In genomic region chr6:169890901-169891300, GRCh38 we compare ENCODE assay signal across 35 cellular contexts.
"Had no signal": no experiment of that assay in that cellular context is flagged by ENCODE, and none has a peak within 500 bp of the region (broad histone marks: within the 10 kb centered on the region; RNA-seq: fewer than 3 reads in every experiment).

No MANE protein-coding gene starts in this region.

- H3K27ac Mint-ChIP-seq: activated CD4-positive, alpha-beta T cell treated with anti-CD3 and anti-CD28 coated beads for 36 hours; activated CD4-positive, alpha-beta T cell treated with anti-CD3 and anti-CD28 coated beads, Interleukin-2, amount 10 ng/mL, durations not matched to agents 7 days and 5 days; activated naive CD8-positive, alpha-beta T cell treated with anti-CD3 and anti-CD28 coated beads for 36 hours; activated T-cell treated with anti-CD3 and anti-CD28 coated beads, Interleukin-2, amount 50 U/mL, for 72 hours; activated T-helper 17 cell treated with anti-CD3 and anti-CD28 coated beads, Interleukin-2, amount 50 U/mL, for 72 hours; T-helper 1 cell treated with Interleukin-12 subunit alpha and Interleukin-12 subunit beta and Interleukin-4 antibody, amounts not matched to agents 30 μg/mL and 1 μg/mL, for 36 hours; T-helper 2 cell treated with Interferon-gamma antibody and Interleukin-4, amounts not matched to agents 5 μg/mL and 100 μg/mL, for 36 hours; WTC11 had no signal

- ATAC-seq: activated CD4-positive, alpha-beta T cell treated with anti-CD3 and anti-CD28 coated beads for 36 hours; activated CD4-positive, CD25-positive, alpha-beta regulatory T cell treated with anti-CD3 and anti-CD28 coated beads, Interleukin-2, amount 50 U/mL, for 24 hours; activated T-cell treated with anti-CD3 and anti-CD28 coated beads, Interleukin-2, amount 50 U/mL, for 72 hours; activated T-helper 17 cell treated with anti-CD3 and anti-CD28 coated beads, Interleukin-2, amount 50 U/mL, for 72 hours; Right ventricle myocardium inferior; WTC11 had no signal

- H3K27me3 ChIP-seq: brain microvascular endothelial cell, MG63 had no signal

- H3K4me3 Mint-ChIP-seq: activated CD4-positive, alpha-beta T cell treated with anti-CD3 and anti-CD28 coated beads for 36 hours; activated CD4-positive, alpha-beta T cell treated with anti-CD3 and anti-CD28 coated beads, Interleukin-2, amount 10 ng/mL, durations not matched to agents 7 days and 5 days; activated naive CD8-positive, alpha-beta T cell treated with anti-CD3 and anti-CD28 coated beads for 36 hours; activated T-cell treated with anti-CD3 and anti-CD28 coated beads, Interleukin-2, amount 50 U/mL, for 72 hours; activated T-helper 17 cell treated with anti-CD3 and anti-CD28 coated beads, Interleukin-2, amount 50 U/mL, for 72 hours; T-helper 1 cell treated with Interleukin-12 subunit alpha and Interleukin-12 subunit beta and Interleukin-4 antibody, amounts not matched to agents 30 μg/mL and 1 μg/mL, for 36 hours; T-helper 2 cell treated with Interferon-gamma antibody and Interleukin-4, amounts not matched to agents 5 μg/mL and 100 μg/mL, for 36 hours; WTC11 had no signal

- H3K27me3 Mint-ChIP-seq: activated CD4-positive, alpha-beta T cell treated with anti-CD3 and anti-CD28 coated beads, Interleukin-2, amount 10 ng/mL, durations not matched to agents 7 days and 5 days had no signal

- H3K9me3 ChIP-seq: MG63 had no signal

- H3K27ac ChIP-seq: brain microvascular endothelial cell, PC-9, RWPE1 had no signal

- H3K4me1 Mint-ChIP-seq: activated CD4-positive, alpha-beta T cell treated with anti-CD3 and anti-CD28 coated beads for 36 hours; activated CD4-positive, alpha-beta T cell treated with anti-CD3 and anti-CD28 coated beads, Interleukin-2, amount 10 ng/mL, durations not matched to agents 7 days and 5 days; activated naive CD8-positive, alpha-beta T cell treated with anti-CD3 and anti-CD28 coated beads for 36 hours; activated T-helper 17 cell treated with anti-CD3 and anti-CD28 coated beads, Interleukin-2, amount 50 U/mL, for 72 hours; WTC11 had no signal

- H3K36me3 ChIP-seq: brain microvascular endothelial cell, MG63 had no signal

- H3K4me3 ChIP-seq: MG63, PC-9 had no signal

- H3K9me3 Mint-ChIP-seq: activated naive CD8-positive, alpha-beta T cell treated with anti-CD3 and anti-CD28 coated beads for 36 hours had no signal

- DNase-seq: activated CD4-positive, alpha-beta T cell treated with anti-CD3 and anti-CD28 coated beads for 36 hours; activated CD4-positive, alpha-beta T cell treated with anti-CD3 and anti-CD28 coated beads, Interleukin-2, amount 10 ng/mL, durations not matched to agents 7 days and 5 days; activated CD4-positive, alpha-beta T cell treated with anti-CD3 and anti-CD28 coated beads, Interleukin-2, amount 50 U/mL, for 48 hours; activated effector memory CD4-positive, alpha-beta T cell treated with anti-CD3 and anti-CD28 coated beads, Interleukin-2, amount 50 U/mL, for 16 hours; activated naive CD4-positive, alpha-beta T cell; activated naive CD4-positive, alpha-beta T cell treated with anti-CD3 and anti-CD28 coated beads, Interleukin-2, amount 50 U/mL, for 16 hours; activated naive CD8-positive, alpha-beta T cell treated with anti-CD3 and anti-CD28 coated beads for 36 hours; activated T-cell treated with anti-CD3 and anti-CD28 coated beads, Interleukin-2, amount 50 U/mL, for 1 hour; activated T-cell treated with anti-CD3 and anti-CD28 coated beads, Interleukin-2, amount 50 U/mL, for 72 hours; amniotic stem cell; aorta; brain microvascular endothelial cell; central memory CD4-positive, alpha-beta T cell; Kasumi-1; KG1; MG63; NCI-H1048; NCI-H1105 treated with DMSO at 0.1 percent for 48 hours; NCI-H1436; NCI-H1694; NCI-H1930; NCI-H2081 treated with DMSO at 0.1 percent for 48 hours; NCI-H2171; NCI-H510A; NCI-H526; NCI-H748 treated with DMSO at 0.1 percent for 48 hours; NK-92 treated with Interleukin-12 subunit alpha and Interleukin-12 subunit beta, amount 100 ng/mL, for 24 hours; PC-9 had no signal

- H3K36me3 Mint-ChIP-seq: activated naive CD8-positive, alpha-beta T cell treated with anti-CD3 and anti-CD28 coated beads for 36 hours had no signal
